1 cellular context compared by ENCODE assay signal in genomic region chrX:131366387-131366786, GRCh38.
TF ChIP-seq lines count a peak whose summit lies in the region.

No MANE protein-coding gene starts in this region.

TF ChIP-seq in K562, 482 proteins besides CTCF, POLR2A, EP300 and RAD21 (continued from another document):
- no peak for TF ChIP-seq ZFPM2 (CRISPR knock-in tag; IDR thresholded peaks at IDR 0.05)
- no peak for TF ChIP-seq ZNF347 (CRISPR knock-in tag; IDR thresholded peaks at IDR 0.05; ENCODE audit: low read depth)
TF ChIP-seq in K562: peak in this region for 0.
